1 cellular context compared by ENCODE assay signal in genomic region chr3:194315088-194315964, GRCh38.
A peak's percentile ranks its signal among the peaks of the same experiment; 100 is the strongest.
TF ChIP-seq lines count a peak whose summit lies in the region.

No MANE protein-coding gene starts in this region.

TF ChIP-seq in HepG2, 621 proteins besides CTCF, POLR2A, EP300 and RAD21 (continued from another document and continues in another):
- TF ChIP-seq HOXA5 (CRISPR knock-in tag; IDR thresholded peaks at IDR 0.05) (0 out of 2 replicates have a peak, but pooled peaks have one; percentile 53), NAIF1 (CRISPR knock-in tag; IDR thresholded peaks at IDR 0.05; ENCODE audit: borderline replicate concordance) (no peak), JUN (CRISPR knock-in tag; IDR thresholded peaks at IDR 0.05) (no peak), IKZF5 (CRISPR knock-in tag; IDR thresholded peaks at IDR 0.05) (peak; percentile 49; the same call in 1 of the 2 replicates), CBX5 (CRISPR knock-in tag; IDR thresholded peaks at IDR 0.05; ENCODE audit: borderline replicate concordance) (0 out of 2 replicates have a peak, but pooled peaks have one; percentile 43), ZNF567 (CRISPR knock-in tag; IDR thresholded peaks at IDR 0.05; ENCODE audit: borderline replicate concordance) (peak; percentile 63; the same call in 1 of the 2 replicates), TGIF2 (CRISPR knock-in tag; IDR thresholded peaks at IDR 0.05) (peak; percentile 57; the same call in 1 of the 2 replicates), FOSL2 (CRISPR knock-in tag; IDR thresholded peaks at IDR 0.05) (peak; percentile 37; the same call in 1 of the 2 replicates), ZBTB43 (CRISPR knock-in tag; conservative IDR thresholded peaks at IDR 0.05) (no peak), HDAC2 (CRISPR knock-in tag; IDR thresholded peaks at IDR 0.05) (peak; percentile 53; the same call in 1 of the 2 replicates), AKNA (CRISPR knock-in tag; IDR thresholded peaks at IDR 0.05; ENCODE audit: borderline replicate concordance) (no peak), TAF15 (IDR thresholded peaks at IDR 0.05; ENCODE audit: low read depth, low read length, poor library complexity, severe bottlenecking) (peak; percentile 59), TBX2 (CRISPR knock-in tag; IDR thresholded peaks at IDR 0.05; ENCODE audit: borderline replicate concordance) (peak; percentile 67), AFF4 (CRISPR knock-in tag; IDR thresholded peaks at IDR 0.05) (no peak), RBM39 (IDR thresholded peaks at IDR 0.05; ENCODE audit: low read depth, low read length, poor library complexity, severe bottlenecking) (no peak), BCL6 (CRISPR knock-in tag; IDR thresholded peaks at IDR 0.05) (peak; percentile 46; the same call in 1 of the 2 replicates), ZBTB46 (CRISPR knock-in tag; IDR thresholded peaks at IDR 0.05; ENCODE audit: borderline replicate concordance) (no peak), HES4 (CRISPR knock-in tag; IDR thresholded peaks at IDR 0.05; ENCODE audit: borderline replicate concordance) (no peak), NFKB2 (CRISPR knock-in tag; IDR thresholded peaks at IDR 0.05; ENCODE audit: borderline replicate concordance) (no peak; the same call in 1 of the 2 replicates), GZF1 (CRISPR knock-in tag; IDR thresholded peaks at IDR 0.05) (no peak), ZNF280B (CRISPR knock-in tag; IDR thresholded peaks at IDR 0.05; ENCODE audit: borderline replicate concordance) (peak; percentile 52; the same call in 1 of the 2 replicates), SMARCC2 (IDR thresholded peaks at IDR 0.05) (no peak), NBN (conservative IDR thresholded peaks at IDR 0.05) (no peak), ZNF256 (CRISPR knock-in tag; conservative IDR thresholded peaks at IDR 0.05) (no peak), NPAS2 (CRISPR knock-in tag; IDR thresholded peaks at IDR 0.05; ENCODE audit: borderline replicate concordance) (no peak), JARID2 (CRISPR knock-in tag; IDR thresholded peaks at IDR 0.05; ENCODE audit: insufficient replicate concordance) (peak; percentile 86), ZBTB34 (CRISPR knock-in tag; IDR thresholded peaks at IDR 0.05) (no peak), THAP7 (CRISPR knock-in tag; IDR thresholded peaks at IDR 0.05) (no peak), NFKBIZ (CRISPR knock-in tag; IDR thresholded peaks at IDR 0.05) (0 out of 2 replicates have a peak, but pooled peaks have one; percentile 42), ZNF335 (CRISPR knock-in tag; IDR thresholded peaks at IDR 0.05) (no peak), ZNF619 (CRISPR knock-in tag; IDR thresholded peaks at IDR 0.05) (no peak), HBP1 (CRISPR knock-in tag; IDR thresholded peaks at IDR 0.05; ENCODE audit: low read depth) (no peak), KLF16 (CRISPR knock-in tag; IDR thresholded peaks at IDR 0.05) (peak in 1 of 2 experiments; percentile 85; a peak in 2 of 4 replicates), ZNF225 (CRISPR knock-in tag; IDR thresholded peaks at IDR 0.05) (peak; percentile 55; the same call in 1 of the 2 replicates), CCAR2 (optimal IDR thresholded peaks at IDR 0.05; ENCODE audit: low read depth, low read length) (no peak), CHD4 (IDR thresholded peaks at IDR 0.05; ENCODE audit: borderline replicate concordance, low read length) (no peak), KLF11 (CRISPR knock-in tag; IDR thresholded peaks at IDR 0.05) (no peak)
